In genomic region chr20:34710861-34711574, GRCh38 we compare ENCODE assay signal across 9 cellular contexts. TPM values are rescaled to one million over a fixed set of nuclear protein-coding genes. Genes with fewer than 3 reads are reported as not detected.
DNase-seq lines count a peak whose midpoint lies in the region; ATAC-seq and TF ChIP-seq lines count a peak whose summit lies in the region.
"Had no signal": no experiment of that assay in that cellular context is flagged by ENCODE, and none has a peak within 500 bp of the region (broad histone marks: within the 10 kb centered on the region; RNA-seq: fewer than 3 reads in every experiment).

No MANE protein-coding gene starts in this region.

- H3K4me3 Mint-ChIP-seq in CD14-positive monocyte, result peak overlapping the region; percentile 79 to 96
- H3K4me3 Mint-ChIP-seq in activated T-cell treated with anti-CD3 and anti-CD28 coated beads, Interleukin-2, amount 50 U/mL, for 4 hours, result peak overlapping the region; percentile 81
- peak overlapping the region in 7 of 8 donors; percentile 71 to 87 (median 85) for H3K4me3 Mint-ChIP-seq in naive B cell

- RAD21 ChIA-PET in HCT116 (lab: Charles Lee; ENCODE audit: low non-redundant PET in 1 of 2, low total read pairs in 2 of 2, uncharacterized antibody in 2 of 2, unreplicated experiment in 2 of 2), result interaction anchor here in 1 of 2 experiments (0.6 kb wide), 1 partner anchor 135 kb away, joined by 3 read pairs; no protein-coding TSS in a partner anchor

- POLR2A ChIA-PET in HCT116 (lab: Charles Lee), result no interaction called here
- POLR2A ChIA-PET in GM10248 (lab: Yijun Ruan, JAX), result no interaction called here

- H3K79me2 ChIP-seq in HCT116 (ENCODE audit: insufficient read depth, low read length), result no peaks in the 10 kb centered on the region

- BruUV-seq in HCT116 (replicated peaks; lab: Mats Ljungman, UMichigan), result no TSS peak

- H3K9me3 Mint-ChIP-seq in CD14-positive monocyte, result no peaks in the 10 kb centered on the region
- H3K9me3 Mint-ChIP-seq in activated T-cell treated with anti-CD3 and anti-CD28 coated beads, Interleukin-2, amount 50 U/mL, for 4 hours, result no peaks in the 10 kb centered on the region
- no peaks in the 10 kb centered on the region for H3K9me3 Mint-ChIP-seq in naive B cell

- CTCF ChIA-PET in HCT116 (lab: Charles Lee) (interaction anchor here (1.7 kb wide), 1 partner anchor 520 kb away, joined by 4 read pairs; no protein-coding TSS in a partner anchor), GM10248 (lab: Yijun Ruan, JAX) (interaction anchor here (0.7 to 6.8 kb wide), 5 partner anchors 9 to 398 kb away, joined by 3 to 36 read pairs (median 12); no protein-coding TSS in a partner anchor)

- ATAC-seq in HCT116, result no peak
- no peak for ATAC-seq in activated T-cell treated with anti-CD3 and anti-CD28 coated beads, Interleukin-2, amount 50 U/mL, for 4 hours
- no peak for ATAC-seq in naive B cell (ENCODE audit: low read depth in 2 of 2)
- no peak for ATAC-seq in HG03457 (IDR thresholded peaks at IDR 0.05; ENCODE audit: unreplicated experiment)
- ATAC-seq in GM21717 (IDR thresholded peaks at IDR 0.05; ENCODE audit: unreplicated experiment), result no peak
- ATAC-seq in HG02973 (IDR thresholded peaks at IDR 0.05; ENCODE audit: unreplicated experiment), result no peak

- no peaks in the 10 kb centered on the region for H3K9me2 ChIP-seq in HCT116 (ENCODE audit: insufficient read depth)

- H3K4me1 Mint-ChIP-seq in CD14-positive monocyte (peaks cover 25% of the 10 kb centered on the region), naive B cell (peaks cover 17 to 23% (median 17%) of the 10 kb centered on the region in 3 donors)
- peaks cover 22% of the 10 kb centered on the region for H3K4me1 Mint-ChIP-seq in activated T-cell treated with anti-CD3 and anti-CD28 coated beads, Interleukin-2, amount 50 U/mL, for 4 hours (ENCODE audit: low read depth)

- no peaks in the 10 kb centered on the region for H4K20me1 ChIP-seq in HCT116 (ENCODE audit: insufficient read depth)

- no peak overlapping the region for H2AFZ ChIP-seq in HCT116 (ENCODE audit: low read depth, low read length, poor library complexity, severe bottlenecking)

- no peaks in the 10 kb centered on the region for H3K27me3 ChIP-seq in HCT116 (ENCODE audit: insufficient read depth, low read length)

- no peak for TF ChIP-seq RAD21 in HCT116 (IDR thresholded peaks at IDR 0.05; ENCODE audit: low read depth)

- no peaks in the 10 kb centered on the region for H3K36me3 ChIP-seq in HCT116 (ENCODE audit: control insufficient read depth in 1 of 2, insufficient read depth in 2 of 2, low read length in 2 of 2)

- peak overlapping the region; percentile 90 for H3K4me2 ChIP-seq in HCT116 (ENCODE audit: low read length)

- H3K4me1 ChIP-seq in HCT116 (ENCODE audit: control insufficient read depth in 1 of 2, insufficient read depth in 2 of 2, low read length in 2 of 2), result peaks cover 11 to 50% of the 10 kb centered on the region in 2 experiments

- no peak for TF ChIP-seq POLR2A in HCT116 (IDR thresholded peaks at IDR 0.05; ENCODE audit: borderline replicate concordance, extremely low read depth, insufficient read depth, insufficient read length)

- H3K27me3 Mint-ChIP-seq in CD14-positive monocyte (ENCODE audit: low read depth in 3 of 3) (peaks cover 20 to 29% (median 20%) of the 10 kb centered on the region in 3 donors), naive B cell (no peaks in the 10 kb centered on the region)
- no peaks in the 10 kb centered on the region for H3K27me3 Mint-ChIP-seq in activated T-cell treated with anti-CD3 and anti-CD28 coated beads, Interleukin-2, amount 50 U/mL, for 4 hours (ENCODE audit: low read depth)

- TF ChIP-seq CTCF in CD14-positive monocyte (IDR thresholded peaks at IDR 0.05) (no peak), HCT116 (IDR thresholded peaks at IDR 0.05 in 2 of 3, conservative IDR thresholded peaks at IDR 0.05 in 1 of 3; ENCODE audit: borderline replicate concordance in 1 of 3, insufficient read depth in 1 of 3, low read depth in 2 of 3, low read length in 2 of 3) (no peak), GM10248 (IDR thresholded peaks at IDR 0.05; ENCODE audit: control extremely low read depth, extremely low read depth, low read depth, missing control alignments) (no peak)

- H3K27ac ChIP-seq in HCT116 (ENCODE audit: low read depth, low read length), result no peak overlapping the region

- H3K9me3 ChIP-seq in HCT116 (ENCODE audit: control insufficient read depth in 1 of 2, insufficient read depth in 1 of 2, low read depth in 1 of 2, low read length in 2 of 2), result no peaks in the 10 kb centered on the region

- H3K36me3 Mint-ChIP-seq in CD14-positive monocyte (peaks cover 36 to 44% of the 10 kb centered on the region in 2 donors), naive B cell (peaks cover 7 to 20% of the 10 kb centered on the region in 2 donors)
- H3K36me3 Mint-ChIP-seq in activated T-cell treated with anti-CD3 and anti-CD28 coated beads, Interleukin-2, amount 50 U/mL, for 4 hours (ENCODE audit: insufficient read depth), result peaks cover 7% of the 10 kb centered on the region

- peak overlapping the region; percentile 77; the same call in 1 of the 2 replicates for H3K9ac ChIP-seq in HCT116 (ENCODE audit: low read length)

- intact Hi-C loops in CD14-positive monocyte (cut with micrococcal nuclease) (loop anchor here in 1 of 2 donors (5.0 kb wide), 2 partner anchors 34 to 169 kb away; partner anchors contain the start of gene PIGU), HCT116 (cut with micrococcal nuclease) (no loop called here)

- H3K4me3 ChIP-seq in HCT116 (replicated peaks in 1 of 2; ENCODE audit: low read depth in 1 of 2, low read length in 2 of 2), result 0 out of 4 replicates have a peak overlapping the region, but pooled peaks of 1 of the 2 experiments have one; percentile 77

- peak overlapping the region in 5 of 7 donors; percentile 11 to 41 (median 25) for H3K27ac Mint-ChIP-seq in CD14-positive monocyte
- peak overlapping the region in 3 of 6 donors; percentile 81 to 95 (median 90) for H3K27ac Mint-ChIP-seq in naive B cell

- no peak for DNase-seq in CD14-positive monocyte (ENCODE audit: low spot score)
- DNase-seq in HCT116 (ENCODE audit: low read depth, low spot score), result no peak
- no peak for DNase-seq in activated T-cell treated with anti-CD3 and anti-CD28 coated beads, Interleukin-2, amount 50 U/mL, for 4 hours
- DNase-seq in naive B cell, result no peak
- no peak for DNase-seq in GM10248 (ENCODE audit: extremely low spot score)
- DNase-seq: stimulated activated CD4-positive, alpha-beta T cell treated with anti-CD3 and anti-CD28 coated beads, Interleukin-4, amount 100 ng/mL, for 4 hours had no signal

TF ChIP-seq in HCT116, 20 proteins besides CTCF, POLR2A, EP300 and RAD21 (continues in another document):
- TF ChIP-seq TCF7L2 (IDR thresholded peaks at IDR 0.05; ENCODE audit: borderline replicate concordance, extremely low read depth, insufficient read depth, insufficient read length) (no peak), EZH2 (IDR thresholded peaks at IDR 0.05) (no peak), SRF (IDR thresholded peaks at IDR 0.05; ENCODE audit: low read depth) (no peak), YY1 (IDR thresholded peaks at IDR 0.05; ENCODE audit: extremely low read depth, insufficient replicate concordance, low read depth, low read length) (no peak), EGR1 (IDR thresholded peaks at IDR 0.05; ENCODE audit: low read depth) (no peak), JUND (IDR thresholded peaks at IDR 0.05) (no peak), ELF1 (IDR thresholded peaks at IDR 0.05; ENCODE audit: borderline replicate concordance, low read depth) (no peak), MAX (IDR thresholded peaks at IDR 0.05) (no peak), POLR2AphosphoS5 (IDR thresholded peaks at IDR 0.05; ENCODE audit: low read depth, low read length) (no peak), EZH2phosphoT487 (IDR thresholded peaks at IDR 0.05; ENCODE audit: borderline replicate concordance) (no peak), ZNF274 (IDR thresholded peaks at IDR 0.05; ENCODE audit: low read depth, low read length) (no peak), CEBPB (IDR thresholded peaks at IDR 0.05; ENCODE audit: low read depth) (no peak), FOSL1 (IDR thresholded peaks at IDR 0.05; ENCODE audit: low read depth) (no peak)

RNA-seq across cellular contexts. Expression of gene TP53INP2, which starts 6.9 kb away (rescaled TPM):
- polyA plus RNA-seq in CD14-positive monocyte, result under 1 TPM; 0.46 to 0.66 TPM
- 7.1 TPM for total RNA-seq in HCT116 (2021; ENCODE audit: unreplicated experiment)
- polyA plus RNA-seq in HCT116 (2012), result 7.8 and 8.3 TPM in 2 replicates
- total RNA-seq in activated T-cell treated with anti-CD3 and anti-CD28 coated beads, Interleukin-2, amount 50 U/mL, for 4 hours, result 1 to 10 TPM; 1.1 to 1.7 (median 1.7) TPM
- 1 to 10 TPM in 4 of 6 donors, under 1 TPM in 2; 0.57 to 1.7 (median 1.2) TPM for polyA plus RNA-seq in naive B cell (ENCODE audit: low read depth in 6 of 6)

RNA-seq across cellular contexts. Expression of gene PIGU, which starts 34.1 kb away (rescaled TPM):
- polyA plus RNA-seq in CD14-positive monocyte, result 10 to 100 TPM; 10.9 to 11.3 TPM
- 25.1 TPM for total RNA-seq in HCT116 (2021; ENCODE audit: unreplicated experiment)
- 19.5 and 26.5 TPM in 2 replicates for polyA plus RNA-seq in HCT116 (2012)
- total RNA-seq in activated T-cell treated with anti-CD3 and anti-CD28 coated beads, Interleukin-2, amount 50 U/mL, for 4 hours, result 10 to 100 TPM; 21.5 to 27.3 (median 25.0) TPM
- 10 to 100 TPM; 14.4 to 24.3 (median 22.5) TPM for polyA plus RNA-seq in naive B cell (ENCODE audit: low read depth in 6 of 6)
